27 cellular contexts compared by ENCODE assay signal in the genomic region with DNA sequence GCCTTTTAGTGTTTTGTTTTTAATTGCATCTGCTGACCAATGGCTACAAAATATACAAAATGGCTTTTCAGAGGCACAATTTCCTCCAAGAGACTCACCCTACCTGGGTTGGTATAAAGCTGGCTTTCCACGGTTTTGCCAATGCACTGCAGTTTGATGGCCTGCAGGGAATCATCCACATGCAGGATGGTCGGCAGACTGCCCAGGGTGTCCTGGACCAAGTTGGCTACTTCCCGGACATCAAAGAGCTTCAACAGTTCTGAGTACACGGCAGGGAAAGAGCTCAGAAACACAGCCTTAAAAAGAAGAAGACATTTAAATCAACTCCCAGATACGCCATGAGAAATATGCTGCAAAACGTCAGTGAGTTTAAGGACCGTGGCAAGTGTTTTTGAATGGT.
"Had no signal": no experiment of that assay in that cellular context is flagged by ENCODE, and none has a peak within 500 bp of the region (broad histone marks: within the 10 kb centered on the region; RNA-seq: fewer than 3 reads in every experiment).

No MANE protein-coding gene starts in this region.

- H3K9me3 ChIP-seq: left lung, lower lobe of right lung, ovary, right atrium auricular region, right lobe of liver, stomach, testis, thyroid gland, transverse colon, upper lobe of left lung, vagina had no signal

- H3K27me3 ChIP-seq: left lung, ovary, right atrium auricular region, right lobe of liver, stomach, testis, thyroid gland, transverse colon, upper lobe of left lung, vagina had no signal

- H3K4me3 ChIP-seq: left lung, lower lobe of right lung, ovary, right atrium auricular region, right lobe of liver, skin epidermis, stomach, testis, thyroid gland, transverse colon, upper lobe of left lung, vagina had no signal

- ATAC-seq: left colon; left lung; lower lobe of right lung; naive thymus-derived CD4-positive, alpha-beta T cell; natural killer cell treated with Interleukin-12 subunit alpha and Interleukin-12 subunit beta and Interleukin-15 and Interleukin-18, amount 100 ng/mL, for 72 hours; right lobe of liver; stimulated activated naive B cell treated with anti-CD40 and anti-IgM and Interleukin-4, amounts not matched to agents 10 μg/mL and 1 μg/mL and 100 μg/mL, for 72 hours; stimulated activated naive CD8-positive, alpha-beta T cell treated with anti-CD3 and anti-CD28 coated beads, Interleukin-15, Interleukin-2, amounts not matched to agents 100 U/mL and 50 U/mL, for 24 hours had no signal

- H3K27ac ChIP-seq: left lung, lower lobe of right lung, ovary, right atrium auricular region, right lobe of liver, skin epidermis, stomach, thyroid gland, transverse colon, upper lobe of left lung, vagina had no signal

- H3K4me1 ChIP-seq: lower lobe of right lung, right lobe of liver, stomach, thyroid gland, vagina had no signal

- FAIRE-seq: islet of Langerhans, kidney had no signal

- DNase-seq: hypothalamus; immature natural killer cell; kidney; left colon; left lung; lower lobe of right lung; mammary epithelial cell; mesendoderm; naive thymus-derived CD4-positive, alpha-beta T cell; ovary; right lobe of liver; stimulated activated CD4-positive, alpha-beta T cell treated with anti-CD3 and anti-CD28 coated beads, Interleukin-12 subunit alpha, Interleukin-12 subunit beta, amount 100 ng/mL, for 4 hours; stimulated activated CD4-positive, alpha-beta T cell treated with anti-CD3 and anti-CD28 coated beads, Interleukin-15, amount 100 ng/mL, for 24 hours; stimulated activated CD4-positive, alpha-beta T cell treated with anti-CD3 and anti-CD28 coated beads, Interleukin-2, amount 100 ng/mL, for 24 hours; stimulated activated CD4-positive, alpha-beta T cell treated with anti-CD3 and anti-CD28 coated beads, Interleukin-4, amount 100 ng/mL, for 1 hour; stimulated activated naive B cell treated with anti-CD40 and anti-IgM and Interleukin-4, amounts not matched to agents 10 μg/mL and 1 μg/mL and 100 μg/mL, for 72 hours; stimulated activated naive CD8-positive, alpha-beta T cell treated with anti-CD3 and anti-CD28 coated beads, Interleukin-15, Interleukin-2, amounts not matched to agents 100 U/mL and 50 U/mL, for 24 hours; stomach; testis; thyroid gland; transverse colon; upper lobe of left lung had no signal

- H3K36me3 ChIP-seq: ovary, thyroid gland, transverse colon, vagina had no signal
